Comparison of ENCODE assay signal across 9 cellular contexts in the genomic region with DNA sequence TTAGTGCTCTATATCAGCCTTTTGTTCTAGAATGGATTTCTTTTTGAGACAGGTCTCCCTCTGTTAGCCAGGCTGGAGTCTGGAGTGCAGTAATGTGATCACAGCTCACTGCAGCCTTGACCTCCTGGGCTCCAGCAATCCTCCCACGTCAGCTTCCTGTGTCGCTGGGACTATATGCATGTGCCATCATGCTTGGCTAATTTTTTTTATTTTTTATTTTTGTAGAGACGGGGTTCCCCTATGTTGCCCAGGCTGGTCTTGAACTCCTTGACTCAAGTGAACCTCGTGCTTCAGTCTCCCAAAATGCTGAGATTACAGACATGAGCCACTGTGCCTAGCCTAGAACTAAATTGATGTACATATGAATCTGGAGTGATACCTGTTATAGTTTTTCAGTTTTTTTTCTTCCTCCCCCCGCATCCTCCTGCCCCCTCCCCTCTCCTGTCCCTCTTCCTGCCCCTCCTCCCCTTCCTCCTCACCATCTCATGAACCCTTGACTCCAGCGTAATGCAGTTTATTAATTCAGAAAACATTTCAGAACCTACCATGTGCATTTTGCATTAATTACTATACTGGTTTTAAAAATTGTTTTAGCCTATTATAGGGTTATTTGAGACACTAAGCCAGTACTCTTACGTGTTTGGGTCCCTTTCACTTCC. TPM values are rescaled to one million over a fixed set of nuclear protein-coding genes. Genes with fewer than 3 reads are reported as not detected.
DNase-seq lines count a peak whose midpoint lies in the region; ATAC-seq and TF ChIP-seq lines count a peak whose summit lies in the region.
"Had no signal": no experiment of that assay in that cellular context is flagged by ENCODE, and none has a peak within 500 bp of the region (broad histone marks: within the 10 kb centered on the region; RNA-seq: fewer than 3 reads in every experiment).

No MANE protein-coding gene starts in this region.

- no peak overlapping the region for H3K27ac ChIP-seq in body of pancreas
- H3K27ac ChIP-seq: brain microvascular endothelial cell had no signal

- WGBS in body of pancreas, 2 donors: 77 to 85% methylated on average over 6 to 7 of the region's 7 CpGs

- H3K4me3 Mint-ChIP-seq in WTC11 (no peak overlapping the region), naive B cell (peak overlapping the region; percentile 66 to 91 (median 78))

- no peaks in the 10 kb centered on the region for H3K9me3 ChIP-seq in body of pancreas

- no peaks in the 10 kb centered on the region for H3K36me3 ChIP-seq in body of pancreas (replicated peaks in 1 of 2; ENCODE audit: insufficient read depth in 1 of 2, low read depth in 2 of 2)
- H3K36me3 ChIP-seq: brain microvascular endothelial cell had no signal

- CTCF ChIA-PET in WTC11 (lab: Charles Lee): no interaction called here

- H3K27me3 Mint-ChIP-seq in WTC11 (ENCODE audit: low read depth): no peaks in the 10 kb centered on the region
- no peaks in the 10 kb centered on the region for H3K27me3 Mint-ChIP-seq in naive B cell

- H3K9me3 Mint-ChIP-seq in WTC11 (no peaks in the 10 kb centered on the region), naive B cell (no peaks in the 10 kb centered on the region)

- TF ChIP-seq CTCF in WTC11 (IDR thresholded peaks at IDR 0.05) (no peak), body of pancreas (IDR thresholded peaks at IDR 0.05) (no peak)

- H3K4me1 ChIP-seq in body of pancreas: peaks cover 20% of the 10 kb centered on the region

- 0 out of 2 replicates have a peak overlapping the region, but pooled peaks have one; percentile 2 for H3K27ac Mint-ChIP-seq in WTC11
- peak overlapping the region; percentile 98 to 100 (median 99) for H3K27ac Mint-ChIP-seq in naive B cell

- peak; percentile 43 for ATAC-seq in GM18867 (IDR thresholded peaks at IDR 0.05; ENCODE audit: unreplicated experiment)
- ATAC-seq in HG02623 (IDR thresholded peaks at IDR 0.05; ENCODE audit: unreplicated experiment): peak; percentile 49
- no peak for ATAC-seq in WTC11
- ATAC-seq in naive B cell (ENCODE audit: low read depth in 2 of 2): peak; percentile 78 to 80
- no peak for ATAC-seq in body of pancreas
- ATAC-seq in GM19455 (IDR thresholded peaks at IDR 0.05; ENCODE audit: unreplicated experiment): no peak
- no peak for ATAC-seq in HG02840 (IDR thresholded peaks at IDR 0.05; ENCODE audit: low FRiP score, unreplicated experiment)

- POLR2A ChIA-PET in WTC11 (lab: Charles Lee): no interaction called here

- H3K4me1 Mint-ChIP-seq in WTC11 (peaks cover 38% of the 10 kb centered on the region), naive B cell (peaks cover 72 to 96% (median 93%) of the 10 kb centered on the region in 3 donors)

- no peak for TF ChIP-seq POLR2A in body of pancreas (IDR thresholded peaks at IDR 0.05)

- no peaks in the 10 kb centered on the region for H3K36me3 Mint-ChIP-seq in WTC11
- peaks cover 0 to 5% of the 10 kb centered on the region in 2 donors for H3K36me3 Mint-ChIP-seq in naive B cell

- intact Hi-C loops in body of pancreas (cut with DNase I): no loop called here

- H3K4me3 ChIP-seq in body of pancreas: no peak overlapping the region

- DNase-seq in WTC11 (ENCODE audit: low spot score) (no peak), naive B cell (peak; percentile 73), body of pancreas (no peak), hypothalamus (lab: John Stamatoyannopoulos, UW) (no peak)
- DNase-seq: brain microvascular endothelial cell had no signal

- no peaks in the 10 kb centered on the region for H3K27me3 ChIP-seq in body of pancreas
- H3K27me3 ChIP-seq: brain microvascular endothelial cell had no signal

TF ChIP-seq in WTC11, 78 proteins besides CTCF, POLR2A, EP300 and RAD21:
- TF ChIP-seq ZNF512 (CRISPR knock-in tag; IDR thresholded peaks at IDR 0.05; ENCODE audit: borderline replicate concordance): no peak
- TF ChIP-seq, protein P1, sequence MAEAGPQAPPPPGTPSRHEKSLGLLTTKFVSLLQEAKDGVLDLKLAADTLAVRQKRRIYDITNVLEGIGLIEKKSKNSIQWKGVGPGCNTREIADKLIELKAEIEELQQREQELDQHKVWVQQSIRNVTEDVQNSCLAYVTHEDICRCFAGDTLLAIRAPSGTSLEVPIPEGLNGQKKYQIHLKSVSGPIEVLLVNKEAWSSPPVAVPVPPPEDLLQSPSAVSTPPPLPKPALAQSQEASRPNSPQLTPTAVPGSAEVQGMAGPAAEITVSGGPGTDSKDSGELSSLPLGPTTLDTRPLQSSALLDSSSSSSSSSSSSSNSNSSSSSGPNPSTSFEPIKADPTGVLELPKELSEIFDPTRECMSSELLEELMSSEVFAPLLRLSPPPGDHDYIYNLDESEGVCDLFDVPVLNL (CRISPR knock-in tag; IDR thresholded peaks at IDR 0.05; ENCODE audit: borderline replicate concordance, low read depth): no peak
- TF ChIP-seq, protein P2, sequence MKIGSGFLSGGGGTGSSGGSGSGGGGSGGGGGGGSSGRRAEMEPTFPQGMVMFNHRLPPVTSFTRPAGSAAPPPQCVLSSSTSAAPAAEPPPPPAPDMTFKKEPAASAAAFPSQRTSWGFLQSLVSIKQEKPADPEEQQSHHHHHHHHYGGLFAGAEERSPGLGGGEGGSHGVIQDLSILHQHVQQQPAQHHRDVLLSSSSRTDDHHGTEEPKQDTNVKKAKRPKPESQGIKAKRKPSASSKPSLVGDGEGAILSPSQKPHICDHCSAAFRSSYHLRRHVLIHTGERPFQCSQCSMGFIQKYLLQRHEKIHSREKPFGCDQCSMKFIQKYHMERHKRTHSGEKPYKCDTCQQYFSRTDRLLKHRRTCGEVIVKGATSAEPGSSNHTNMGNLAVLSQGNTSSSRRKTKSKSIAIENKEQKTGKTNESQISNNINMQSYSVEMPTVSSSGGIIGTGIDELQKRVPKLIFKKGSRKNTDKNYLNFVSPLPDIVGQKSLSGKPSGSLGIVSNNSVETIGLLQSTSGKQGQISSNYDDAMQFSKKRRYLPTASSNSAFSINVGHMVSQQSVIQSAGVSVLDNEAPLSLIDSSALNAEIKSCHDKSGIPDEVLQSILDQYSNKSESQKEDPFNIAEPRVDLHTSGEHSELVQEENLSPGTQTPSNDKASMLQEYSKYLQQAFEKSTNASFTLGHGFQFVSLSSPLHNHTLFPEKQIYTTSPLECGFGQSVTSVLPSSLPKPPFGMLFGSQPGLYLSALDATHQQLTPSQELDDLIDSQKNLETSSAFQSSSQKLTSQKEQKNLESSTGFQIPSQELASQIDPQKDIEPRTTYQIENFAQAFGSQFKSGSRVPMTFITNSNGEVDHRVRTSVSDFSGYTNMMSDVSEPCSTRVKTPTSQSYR (CRISPR knock-in tag; IDR thresholded peaks at IDR 0.05): no peak
- TF ChIP-seq, protein P3, sequence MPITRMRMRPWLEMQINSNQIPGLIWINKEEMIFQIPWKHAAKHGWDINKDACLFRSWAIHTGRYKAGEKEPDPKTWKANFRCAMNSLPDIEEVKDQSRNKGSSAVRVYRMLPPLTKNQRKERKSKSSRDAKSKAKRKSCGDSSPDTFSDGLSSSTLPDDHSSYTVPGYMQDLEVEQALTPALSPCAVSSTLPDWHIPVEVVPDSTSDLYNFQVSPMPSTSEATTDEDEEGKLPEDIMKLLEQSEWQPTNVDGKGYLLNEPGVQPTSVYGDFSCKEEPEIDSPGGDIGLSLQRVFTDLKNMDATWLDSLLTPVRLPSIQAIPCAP (CRISPR knock-in tag; IDR thresholded peaks at IDR 0.05): no peak
- TF ChIP-seq ZSCAN18 (CRISPR knock-in tag; IDR thresholded peaks at IDR 0.05): no peak
- no peak for TF ChIP-seq TEAD4 (CRISPR knock-in tag; IDR thresholded peaks at IDR 0.05)
- TF ChIP-seq ZNF263 (CRISPR knock-in tag; IDR thresholded peaks at IDR 0.05; ENCODE audit: low read depth): no peak
- TF ChIP-seq TEAD1 (CRISPR knock-in tag; IDR thresholded peaks at IDR 0.05): no peak
- no peak for TF ChIP-seq PRRX2 (CRISPR knock-in tag; IDR thresholded peaks at IDR 0.05)
- TF ChIP-seq ELF4 (CRISPR knock-in tag; IDR thresholded peaks at IDR 0.05; ENCODE audit: low read depth): no peak
- TF ChIP-seq IRF2 (CRISPR knock-in tag; IDR thresholded peaks at IDR 0.05; ENCODE audit: borderline replicate concordance, low read depth): no peak
- no peak for TF ChIP-seq ZNF121 (CRISPR knock-in tag; IDR thresholded peaks at IDR 0.05)
- TF ChIP-seq MXD4 (CRISPR knock-in tag; IDR thresholded peaks at IDR 0.05; ENCODE audit: borderline replicate concordance): no peak
- no peak for TF ChIP-seq ATF1 (CRISPR knock-in tag; IDR thresholded peaks at IDR 0.05)
- no peak for TF ChIP-seq NFE2L1 (CRISPR knock-in tag; IDR thresholded peaks at IDR 0.05)

RNA-seq across cellular contexts. Expression of gene TNFAIP8, which starts 37.4 kb away (rescaled TPM):
- 18.1 to 24.1 TPM (median 19.9 TPM) in 3 replicates for total RNA-seq in WTC11 (2021)
- 100 to 1,000 TPM; 224 to 432 (median 315) TPM for polyA plus RNA-seq in naive B cell (ENCODE audit: low read depth in 6 of 6)
- 10 to 100 TPM; 15.8 to 32.3 TPM for total RNA-seq in body of pancreas

Comparison
In these comparisons a context has a peak if more than half of its experiments do, and no peak if none do; other contexts are left out.
1. ATAC-seq: peak in GM18867 (single experiment), HG02623 (single experiment) and naive B cell (2 of 2); none in WTC11 (single experiment), body of pancreas (single experiment), GM19455 (single experiment) and HG02840 (single experiment).